Comparison of ENCODE assay signal across 1 cellular context in the genomic region with DNA sequence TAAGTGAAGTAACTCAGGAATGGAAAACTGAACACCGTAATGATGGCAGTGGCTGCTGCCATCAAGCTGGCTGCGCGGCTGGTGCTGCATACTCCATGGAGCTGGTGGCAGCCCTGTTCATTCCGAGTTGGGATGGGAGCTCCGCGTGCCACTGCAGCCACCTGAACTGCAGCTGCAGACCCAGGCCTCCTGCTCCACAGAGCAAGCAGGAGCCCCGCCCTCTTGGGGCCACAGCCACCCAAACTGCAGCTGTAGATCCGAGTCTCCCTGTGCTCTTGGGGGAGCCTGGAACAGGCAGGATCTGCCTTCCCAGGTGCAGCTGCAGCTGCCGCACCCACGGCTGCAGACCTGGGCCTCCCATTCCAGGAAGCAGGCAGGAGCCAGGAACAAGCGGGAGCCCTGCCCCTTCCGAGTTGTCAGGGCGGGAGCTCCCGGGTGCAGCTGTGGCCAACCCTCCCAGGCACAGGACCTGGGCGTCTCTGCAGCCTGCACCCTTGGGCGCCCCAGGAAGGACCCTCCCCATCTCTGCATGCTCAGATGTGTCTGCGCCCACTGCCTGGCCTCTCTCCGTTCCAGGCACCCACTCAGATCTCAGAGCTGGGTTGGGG.
TF ChIP-seq lines count a peak whose summit lies in the region.

No MANE protein-coding gene starts in this region.

TF ChIP-seq in HepG2, 621 proteins besides CTCF, POLR2A, EP300 and RAD21:
- TF ChIP-seq, protein P1, sequence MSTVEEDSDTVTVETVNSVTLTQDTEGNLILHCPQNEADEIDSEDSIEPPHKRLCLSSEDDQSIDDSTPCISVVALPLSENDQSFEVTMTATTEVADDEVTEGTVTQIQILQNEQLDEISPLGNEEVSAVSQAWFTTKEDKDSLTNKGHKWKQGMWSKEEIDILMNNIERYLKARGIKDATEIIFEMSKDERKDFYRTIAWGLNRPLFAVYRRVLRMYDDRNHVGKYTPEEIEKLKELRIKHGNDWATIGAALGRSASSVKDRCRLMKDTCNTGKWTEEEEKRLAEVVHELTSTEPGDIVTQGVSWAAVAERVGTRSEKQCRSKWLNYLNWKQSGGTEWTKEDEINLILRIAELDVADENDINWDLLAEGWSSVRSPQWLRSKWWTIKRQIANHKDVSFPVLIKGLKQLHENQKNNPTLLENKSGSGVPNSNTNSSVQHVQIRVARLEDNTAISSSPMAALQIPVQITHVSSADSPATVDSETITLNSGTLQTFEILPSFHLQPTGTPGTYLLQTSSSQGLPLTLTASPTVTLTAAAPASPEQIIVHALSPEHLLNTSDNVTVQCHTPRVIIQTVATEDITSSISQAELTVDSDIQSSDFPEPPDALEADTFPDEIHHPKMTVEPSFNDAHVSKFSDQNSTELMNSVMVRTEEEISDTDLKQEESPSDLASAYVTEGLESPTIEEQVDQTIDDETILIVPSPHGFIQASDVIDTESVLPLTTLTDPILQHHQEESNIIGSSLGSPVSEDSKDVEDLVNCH (CRISPR knock-in tag; IDR thresholded peaks at IDR 0.05) = no peak
- TF ChIP-seq AGO2 (optimal IDR thresholded peaks at IDR 0.05; ENCODE audit: low read depth, low read length) (peak; percentile 79), RBM22 (optimal IDR thresholded peaks at IDR 0.05; ENCODE audit: low read length) (no peak)
- TF ChIP-seq, protein P2, sequence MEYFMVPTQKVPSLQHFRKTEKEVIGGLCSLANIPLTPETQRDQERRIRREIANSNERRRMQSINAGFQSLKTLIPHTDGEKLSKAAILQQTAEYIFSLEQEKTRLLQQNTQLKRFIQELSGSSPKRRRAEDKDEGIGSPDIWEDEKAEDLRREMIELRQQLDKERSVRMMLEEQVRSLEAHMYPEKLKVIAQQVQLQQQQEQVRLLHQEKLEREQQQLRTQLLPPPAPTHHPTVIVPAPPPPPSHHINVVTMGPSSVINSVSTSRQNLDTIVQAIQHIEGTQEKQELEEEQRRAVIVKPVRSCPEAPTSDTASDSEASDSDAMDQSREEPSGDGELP (IDR thresholded peaks at IDR 0.05; ENCODE audit: borderline replicate concordance, low read depth) = no peak
